Comparison of ENCODE assay signal across 9 cellular contexts in genomic region chr12:89494411-89495231, GRCh38. TPM values are rescaled to one million over a fixed set of nuclear protein-coding genes. Genes with fewer than 3 reads are reported as not detected.
DNase-seq lines count a peak whose midpoint lies in the region.
"Had no signal": no experiment of that assay in that cellular context is flagged by ENCODE, and none has a peak within 500 bp of the region (broad histone marks: within the 10 kb centered on the region; RNA-seq: fewer than 3 reads in every experiment).

No MANE protein-coding gene starts in this region.

- peak overlapping the region; percentile 27 for H3K27ac ChIP-seq in epithelial cell of prostate
- H3K27ac ChIP-seq: neutrophil had no signal

- peak; percentile 47 for DNase-seq in stimulated activated naive CD4-positive, alpha-beta T cell treated with Interleukin-2 at 50 U/mL for 16 hours (lab: John Stamatoyannopoulos, UW)
- DNase-seq in stimulated activated naive CD4-positive, alpha-beta T cell (lab: John Stamatoyannopoulos, UW) = no peak
- peak; percentile 10 for DNase-seq in HS-5 (ENCODE audit: low read depth)
- no peak for DNase-seq in epithelial cell of prostate (ENCODE audit: low read depth, low spot score)
- no peak for DNase-seq in 8988T
- DNase-seq in G401 (ENCODE audit: low spot score) = no peak
- DNase-seq in NK-92 (lab: John Stamatoyannopoulos, UW; ENCODE audit: unreplicated experiment) = no peak
- DNase-seq in COLO829 (ENCODE audit: low spot score) = no peak

- in situ Hi-C loops in G401 (cut with HindIII; ENCODE audit: low sequenced_read_pairs) = no loop called here

RNA-seq across cellular contexts. Expression of gene GALNT4, which starts 30.0 kb away (rescaled TPM):
- total RNA-seq in G401 (2014; rRNA removed; shearing (Covaris generic)) = 18.1 and 23.3 TPM in 2 replicates

RNA-seq across cellular contexts. Expression of gene POC1B, which starts 31.2 kb away (rescaled TPM):
- 58.7 and 72.0 TPM in 2 replicates for total RNA-seq in G401 (2014; rRNA removed; shearing (Covaris generic))

Comparison
In these comparisons a context has a peak if more than half of its experiments do, and no peak if none do; other contexts are left out.
1. DNase-seq: peak in stimulated activated naive CD4-positive, alpha-beta T cell treated with Interleukin-2 at 50 U/mL for 16 hours (single experiment) and HS-5 (single experiment); none in stimulated activated naive CD4-positive, alpha-beta T cell (0 of 6), epithelial cell of prostate (single experiment), 8988T (single experiment), G401 (single experiment), NK-92 (single experiment) and COLO829 (single experiment).